ENCODE assay signal across 24 cellular contexts in genomic region chr3:172411478-172411947, GRCh38. TPM values are rescaled to one million over a fixed set of nuclear protein-coding genes. Genes with fewer than 3 reads are reported as not detected.
"Had no signal": no experiment of that assay in that cellular context is flagged by ENCODE, and none has a peak within 500 bp of the region (broad histone marks: within the 10 kb centered on the region; RNA-seq: fewer than 3 reads in every experiment).

No MANE protein-coding gene starts in this region.

- H3K4me1 Mint-ChIP-seq: IgD-negative memory B cell had no signal

- H3K9ac ChIP-seq: KMS-11 had no signal

- H3K27ac ChIP-seq: KMS-11, SJSA1, SK-N-MC had no signal

- H3K36me3 ChIP-seq: SJSA1 had no signal

- H3K4me3 Mint-ChIP-seq: IgD-negative memory B cell had no signal

- H3K36me3 Mint-ChIP-seq: IgD-negative memory B cell had no signal

- FAIRE-seq: K562, RCC 7860 had no signal

- H3K27me3 ChIP-seq: SJSA1 had no signal

- H3K9me3 ChIP-seq: SJSA1 had no signal

- DNase-seq: Kasumi-1, MM.1S, NCI-H1092 treated with DMSO at 0.1 percent for 48 hours, NCI-H1436, NCI-H187, NCI-H2029, NCI-H2081 treated with DMSO at 0.1 percent for 48 hours, NCI-H2171, NCI-H226, NCI-H510A, NCI-H524 treated with DMSO at 0.1 percent for 48 hours, NCI-H69, NCI-H774, Right ventricle myocardium superior, RPMI8226, SIG-M5 had no signal

- H3K4me3 ChIP-seq: K562, SJSA1, SK-N-MC had no signal

- H3K4me2 ChIP-seq: KMS-11 had no signal

- H3K4me1 ChIP-seq: SJSA1 had no signal

- H3K27ac Mint-ChIP-seq: IgD-negative memory B cell had no signal

RNA-seq across cellular contexts. Expression of gene GHSR, which starts 36.7 kb away (rescaled TPM):
- total RNA-seq: HT1080, K562, M059J, Right ventricle myocardium superior, SJSA1 had no signal
- polyA plus RNA-seq: IgD-negative memory B cell, K562 had no signal
